In the genomic region with DNA sequence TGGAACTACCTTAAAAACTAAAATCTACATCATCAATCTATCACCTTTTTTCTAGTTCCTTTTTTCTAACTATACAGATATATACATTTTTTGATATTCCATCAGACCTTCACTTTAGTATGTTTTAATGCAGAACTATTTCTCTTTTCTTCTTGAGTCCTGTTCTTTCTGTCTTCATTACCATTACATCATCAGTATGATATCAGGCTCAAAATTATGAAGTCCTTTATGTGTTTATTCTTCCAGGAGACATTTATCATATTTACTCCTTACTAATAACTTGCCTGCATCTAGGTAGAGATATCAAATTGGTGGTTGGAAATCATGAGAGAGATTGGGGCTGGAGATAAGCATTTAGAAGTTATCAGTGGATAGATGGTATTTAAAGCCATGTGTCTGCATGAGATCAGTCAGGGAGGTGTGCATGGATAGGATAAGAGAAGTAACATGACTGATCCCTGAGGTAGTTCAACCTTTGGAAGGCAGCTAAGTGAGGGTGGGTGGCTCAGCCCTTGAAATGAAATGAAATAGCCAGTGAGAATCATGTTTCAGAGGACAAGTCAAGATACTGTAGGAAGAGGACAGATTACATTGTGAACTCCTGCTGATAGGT, we compare ENCODE assay signal across 19 cellular contexts.
"Had no signal": no experiment of that assay in that cellular context is flagged by ENCODE, and none has a peak within 500 bp of the region (broad histone marks: within the 10 kb centered on the region; RNA-seq: fewer than 3 reads in every experiment).

No MANE protein-coding gene starts in this region.

- H3K4me1 ChIP-seq: esophagus squamous epithelium, lower lobe of right lung, tibial artery had no signal

- H3K9me3 ChIP-seq: esophagus squamous epithelium, lower lobe of right lung, spleen, tibial artery had no signal

- ATAC-seq: activated CD8-positive, alpha-beta T cell treated with anti-CD3 and anti-CD28 coated beads, Interleukin-2, amount 10 ng/mL, durations not matched to agents 7 days and 5 days; left cardiac atrium; lower lobe of right lung; stimulated activated naive B cell treated with anti-CD40 and anti-IgM and Interleukin-4, amounts not matched to agents 10 μg/mL and 1 μg/mL and 100 μg/mL, for 72 hours had no signal

- H3K4me3 ChIP-seq: esophagus squamous epithelium, lower lobe of right lung, spleen, tibial artery had no signal

- H3K27me3 Mint-ChIP-seq: activated B cell treated with CpG ODN at 0.5 μM for 24 hours; activated naive CD4-positive, alpha-beta T cell treated with anti-CD3 and anti-CD28 coated beads, Interleukin-2, amount 50 U/mL, for 24 hours; activated T-cell treated with anti-CD3 and anti-CD28 coated beads, Interleukin-2, amount 50 U/mL, for 24 hours; dendritic cell treated with granulocyte-macrophage colony-stimulating factor and Interleukin-4, amounts not matched to agents 40 ng/mL and 50 ng/mL, for 4 days; stimulated activated naive B cell treated with anti-CD40 and anti-IgM and Interleukin-4, amounts not matched to agents 10 μg/mL and 1 μg/mL and 100 μg/mL, for 72 hours had no signal

- H3K4me3 Mint-ChIP-seq: activated B cell treated with CpG ODN at 0.5 μM for 24 hours; activated CD8-positive, alpha-beta T cell treated with anti-CD3 and anti-CD28 coated beads, Interleukin-2, amount 10 ng/mL, durations not matched to agents 7 days and 5 days; activated naive CD4-positive, alpha-beta T cell treated with anti-CD3 and anti-CD28 coated beads, Interleukin-2, amount 50 U/mL, for 24 hours; activated T-cell treated with anti-CD3 and anti-CD28 coated beads, Interleukin-2, amount 50 U/mL, for 24 hours; dendritic cell treated with granulocyte-macrophage colony-stimulating factor and Interleukin-4, amounts not matched to agents 40 ng/mL and 50 ng/mL, for 4 days; stimulated activated naive B cell treated with anti-CD40 and anti-IgM and Interleukin-4, amounts not matched to agents 10 μg/mL and 1 μg/mL and 100 μg/mL, for 72 hours had no signal

- DNase-seq: activated B cell treated with CpG ODN at 0.5 μM for 24 hours; activated CD4-positive, alpha-beta T cell treated with anti-CD3 and anti-CD28 coated beads for 4 hours; activated CD8-positive, alpha-beta T cell treated with anti-CD3 and anti-CD28 coated beads, Interleukin-2, amount 10 ng/mL, durations not matched to agents 7 days and 5 days; activated effector memory CD4-positive, alpha-beta T cell treated with Interleukin-2 at 50 U/mL for 16 hours; activated T-cell treated with anti-CD3 and anti-CD28 coated beads, Interleukin-2, amount 50 U/mL, for 24 hours; effector CD8-positive, alpha-beta T cell; esophagus squamous epithelium; left cardiac atrium; lower lobe of right lung; midbrain; occipital lobe; posterior cingulate gyrus; spleen; stimulated activated CD4-positive, alpha-beta T cell treated with anti-CD3 and anti-CD28 coated beads, Interleukin-4, amount 100 ng/mL, for 4 hours; stimulated activated naive B cell treated with anti-CD40 and anti-IgM and Interleukin-4, amounts not matched to agents 10 μg/mL and 1 μg/mL and 100 μg/mL, for 72 hours; substantia nigra; tibial artery had no signal

- H3K27ac Mint-ChIP-seq: activated B cell treated with CpG ODN at 0.5 μM for 24 hours; activated CD8-positive, alpha-beta T cell treated with anti-CD3 and anti-CD28 coated beads, Interleukin-2, amount 10 ng/mL, durations not matched to agents 7 days and 5 days; activated naive CD4-positive, alpha-beta T cell treated with anti-CD3 and anti-CD28 coated beads, Interleukin-2, amount 50 U/mL, for 24 hours; activated T-cell treated with anti-CD3 and anti-CD28 coated beads, Interleukin-2, amount 50 U/mL, for 24 hours; dendritic cell treated with granulocyte-macrophage colony-stimulating factor and Interleukin-4, amounts not matched to agents 40 ng/mL and 50 ng/mL, for 4 days; stimulated activated naive B cell treated with anti-CD40 and anti-IgM and Interleukin-4, amounts not matched to agents 10 μg/mL and 1 μg/mL and 100 μg/mL, for 72 hours had no signal

- H3K9me3 Mint-ChIP-seq: activated B cell treated with CpG ODN at 0.5 μM for 24 hours; activated naive CD4-positive, alpha-beta T cell treated with anti-CD3 and anti-CD28 coated beads, Interleukin-2, amount 50 U/mL, for 24 hours; activated T-cell treated with anti-CD3 and anti-CD28 coated beads, Interleukin-2, amount 50 U/mL, for 24 hours; dendritic cell treated with granulocyte-macrophage colony-stimulating factor and Interleukin-4, amounts not matched to agents 40 ng/mL and 50 ng/mL, for 4 days; stimulated activated naive B cell treated with anti-CD40 and anti-IgM and Interleukin-4, amounts not matched to agents 10 μg/mL and 1 μg/mL and 100 μg/mL, for 72 hours had no signal
